8 cellular contexts compared by ENCODE assay signal in the genomic region with DNA sequence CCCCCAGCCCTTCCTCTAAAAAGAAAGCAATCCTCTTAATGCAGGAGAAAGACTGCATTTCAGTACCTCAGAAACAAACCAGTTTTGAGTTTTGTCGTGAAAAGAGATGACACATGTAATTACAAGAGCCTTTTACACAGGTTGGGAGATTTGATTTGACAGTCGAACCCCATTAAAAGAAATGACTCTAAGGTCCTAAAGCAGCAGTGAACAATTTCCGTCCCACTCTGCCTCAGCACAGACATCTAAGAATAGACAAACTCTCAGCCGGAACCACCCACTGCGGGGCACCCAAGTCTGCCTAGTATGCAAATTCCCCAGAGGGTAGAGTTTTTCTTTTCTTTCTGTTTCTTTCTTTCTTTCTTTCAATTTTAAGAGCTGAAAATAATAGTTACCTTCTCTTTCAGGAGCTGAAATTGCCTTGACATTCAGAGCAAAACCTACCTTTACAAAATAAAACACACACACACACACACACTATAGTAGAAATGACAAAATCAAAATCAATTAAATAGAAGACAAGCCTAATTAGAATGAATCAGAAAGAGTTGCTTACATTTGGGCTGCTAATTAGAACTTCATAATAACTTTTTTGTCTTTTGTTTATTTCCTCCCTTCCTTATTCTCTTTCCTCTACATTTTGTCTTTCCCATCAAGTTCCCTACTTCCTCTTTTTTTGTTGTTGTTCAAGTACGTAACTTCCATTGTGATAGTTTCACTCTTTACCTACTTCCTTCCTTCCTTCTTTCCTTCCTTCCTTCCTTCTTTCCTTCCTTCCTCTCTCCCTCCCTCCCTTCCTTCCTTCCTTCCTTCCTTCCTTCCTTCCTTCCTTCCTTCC.
DNase-seq lines count a peak whose midpoint lies in the region; ATAC-seq, FAIRE-seq and TF ChIP-seq lines count a peak whose summit lies in the region.

No MANE protein-coding gene starts in this region.

- H3K4me1 ChIP-seq in endothelial cell of umbilical vein (ENCODE audit: control insufficient read depth, extremely low read depth, insufficient read depth, low read length) = no peaks in the 10 kb centered on the region

- no peaks in the 10 kb centered on the region for H3K36me3 ChIP-seq in endothelial cell of umbilical vein (ENCODE audit: control insufficient read depth in 2 of 2, extremely low read depth in 1 of 2, insufficient read depth in 2 of 2, low read length in 2 of 2)

- POLR2A ChIA-PET in endothelial cell of umbilical vein (lab: Charles Lee) = interaction anchor here (0.7 kb wide), 1 partner anchor 44 kb away, joined by 3 read pairs; no protein-coding TSS in a partner anchor

- peak; percentile 81 for DNase-seq in GM10266 (ENCODE audit: extremely low spot score)
- no peak for DNase-seq in endothelial cell of umbilical vein (ENCODE audit: low read depth, low spot score)
- DNase-seq in RKO (ENCODE audit: low spot score) = no peak
- no peak for DNase-seq in SHP77 treated with DMSO at 0.1 percent for 48 hours (lab: John Stamatoyannopoulos, UW)
- no peak for DNase-seq in EL
- DNase-seq in AG20443 (ENCODE audit: low spot score) = no peak

- TF ChIP-seq POLR2A in endothelial cell of umbilical vein (IDR thresholded peaks at IDR 0.05; ENCODE audit: low read depth, low read length) = no peak

- intact Hi-C loops in endothelial cell of umbilical vein (cut with micrococcal nuclease) = no loop called here

- no peak overlapping the region for H3K4me2 ChIP-seq in endothelial cell of umbilical vein (ENCODE audit: insufficient read depth, low read length)

- peak; percentile 64 for FAIRE-seq in endothelial cell of umbilical vein (lab: Jason Lieb, UNC)

- no TSS peak for BruUV-seq in endothelial cell of umbilical vein (replicated peaks; lab: Mats Ljungman, UMichigan)

- CTCF ChIA-PET in endothelial cell of umbilical vein (lab: Charles Lee) = interaction anchor here (1.9 kb wide), 1 partner anchor 66 kb away, joined by 8 read pairs; no protein-coding TSS in a partner anchor

- no peaks in the 10 kb centered on the region for H3K79me2 ChIP-seq in endothelial cell of umbilical vein (ENCODE audit: control insufficient read depth, insufficient read depth, low read length)

- H3K9ac ChIP-seq in endothelial cell of umbilical vein (replicated peaks; ENCODE audit: extremely low read depth, insufficient read depth, low read length) = no peak overlapping the region

- dilution Hi-C loops in endothelial cell of umbilical vein (cut with MboI; ENCODE audit: extremely low pct_ligation_motif_present, low sequenced_read_pairs) = no loop called here

- H3K27me3 ChIP-seq in endothelial cell of umbilical vein (ENCODE audit: control insufficient read depth in 2 of 2, insufficient read depth in 2 of 2, low read length in 2 of 2) = no peaks in the 10 kb centered on the region

- ATAC-seq in GM21390 (IDR thresholded peaks at IDR 0.05; ENCODE audit: unreplicated experiment) (peak; percentile 97), HG03521 (IDR thresholded peaks at IDR 0.05; ENCODE audit: unreplicated experiment) (peak; percentile 97)

- no peak overlapping the region for H3K4me3 ChIP-seq in endothelial cell of umbilical vein (replicated peaks in 1 of 3; ENCODE audit: insufficient read depth in 1 of 3, low read depth in 1 of 3, low read length in 3 of 3)

- no peak overlapping the region for H2AFZ ChIP-seq in endothelial cell of umbilical vein (ENCODE audit: low read depth, low read length)

- H3K9me1 ChIP-seq in endothelial cell of umbilical vein (replicated peaks; ENCODE audit: control insufficient read depth, extremely low read depth, insufficient read depth, low read length) = no peaks in the 10 kb centered on the region

- H3K9me3 ChIP-seq in endothelial cell of umbilical vein (replicated peaks; ENCODE audit: control insufficient read depth, insufficient read depth, low read length) = no peaks in the 10 kb centered on the region

- H4K20me1 ChIP-seq in endothelial cell of umbilical vein (replicated peaks; ENCODE audit: control insufficient read depth, extremely low read depth, insufficient read depth, low read length) = peaks cover 2% of the 10 kb centered on the region

- no peak overlapping the region for H3K27ac ChIP-seq in endothelial cell of umbilical vein (ENCODE audit: insufficient read depth, low read depth, low read length)

- TF ChIP-seq CTCF in GM10266 (IDR thresholded peaks at IDR 0.05; ENCODE audit: control insufficient read depth, insufficient read depth, low read depth, missing control alignments) (no peak), endothelial cell of umbilical vein (IDR thresholded peaks at IDR 0.05; ENCODE audit: extremely low read depth in 1 of 2, insufficient read depth in 1 of 2, low read depth in 1 of 2, low read length in 2 of 2) (no peak)

TF ChIP-seq in endothelial cell of umbilical vein, 7 proteins besides CTCF, POLR2A, EP300 and RAD21:
- TF ChIP-seq, protein P1, sequence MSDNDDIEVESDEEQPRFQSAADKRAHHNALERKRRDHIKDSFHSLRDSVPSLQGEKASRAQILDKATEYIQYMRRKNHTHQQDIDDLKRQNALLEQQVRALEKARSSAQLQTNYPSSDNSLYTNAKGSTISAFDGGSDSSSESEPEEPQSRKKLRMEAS (IDR thresholded peaks at IDR 0.05; ENCODE audit: insufficient read depth, insufficient read length) = no peak
- TF ChIP-seq MYC (IDR thresholded peaks at IDR 0.05; ENCODE audit: low read depth, low read length) = no peak
- no peak for TF ChIP-seq JUN (IDR thresholded peaks at IDR 0.05; ENCODE audit: borderline replicate concordance, insufficient read depth, insufficient read length, low read depth)
- TF ChIP-seq GATA2 (IDR thresholded peaks at IDR 0.05; ENCODE audit: insufficient read depth, insufficient read length, low read depth, low read length) = no peak
- TF ChIP-seq FOS (IDR thresholded peaks at IDR 0.05; ENCODE audit: borderline replicate concordance, insufficient read depth, low read length) = no peak
- no peak for TF ChIP-seq EZH2 (IDR thresholded peaks at IDR 0.05; ENCODE audit: borderline replicate concordance, low read depth, low read length, severe bottlenecking)
- TF ChIP-seq POLR2AphosphoS5 (IDR thresholded peaks at IDR 0.05; ENCODE audit: insufficient read depth, low read depth, low read length) = no peak
